ENCODE assay signal across 19 cellular contexts in genomic region chr4:152118819-152119553, GRCh38.
DNase-seq lines count a peak whose midpoint lies in the region; ATAC-seq and TF ChIP-seq lines count a peak whose summit lies in the region.
"Had no signal": no experiment of that assay in that cellular context is flagged by ENCODE, and none has a peak within 500 bp of the region (broad histone marks: within the 10 kb centered on the region; RNA-seq: fewer than 3 reads in every experiment).

No MANE protein-coding gene starts in this region.

- WGBS in adrenal gland, 4 donors = 71 to 88% (median 88%) methylated on average over 11 to 12 of the region's 12 CpGs

- H3K4me1 ChIP-seq in osteoblast (ENCODE audit: insufficient read depth, low read length) (no peaks in the 10 kb centered on the region), adrenal gland (replicated peaks in 1 of 2) (no peaks in the 10 kb centered on the region)
- H3K4me1 ChIP-seq: BE2C had no signal

- H3K9me3 ChIP-seq in osteoblast (ENCODE audit: low read depth, low read length) = no peaks in the 10 kb centered on the region
- peaks cover 0 to 10% (median 0%) of the 10 kb centered on the region in 3 donors for H3K9me3 ChIP-seq in adrenal gland (replicated peaks in 1 of 3)
- H3K9me3 ChIP-seq: BE2C, SK-N-SH had no signal

- intact Hi-C loops in adrenal gland (cut with DNase I) = no loop called here

- no peak overlapping the region for H3K27ac ChIP-seq in coronary artery
- no peak overlapping the region for H3K27ac ChIP-seq in osteoblast (ENCODE audit: low read depth, low read length)
- H3K27ac ChIP-seq in adrenal gland = no peak overlapping the region
- no peak overlapping the region for H3K27ac ChIP-seq in caudate nucleus (ENCODE audit: low read depth, low read length)

- H3K79me2 ChIP-seq in osteoblast (ENCODE audit: insufficient read depth, low read length) = no peaks in the 10 kb centered on the region

- H3K4me3 ChIP-seq in coronary artery = no peak overlapping the region
- no peak overlapping the region for H3K4me3 ChIP-seq in osteoblast (ENCODE audit: insufficient read depth, low read length)
- H3K4me3 ChIP-seq in adrenal gland = no peak overlapping the region

- H2AFZ ChIP-seq in osteoblast (ENCODE audit: low read length) = no peak overlapping the region

- DNase-seq in D341Med (ENCODE audit: low spot score) (peak; percentile 49), NCI-H2227 (lab: John Stamatoyannopoulos, UW; ENCODE audit: unreplicated experiment) (peak; percentile 61), coronary artery (ENCODE audit: low spot score) (peak; percentile 59), osteoblast (ENCODE audit: insufficient read length, low spot score, missing footprints) (peak; percentile 44), adrenal gland (no peak), caudate nucleus (lab: John Stamatoyannopoulos, UW) (no peak), AG08395 (ENCODE audit: low spot score) (no peak)
- DNase-seq: ACHN, BE2C, GOT3, HFFc6, NCI-H187 treated with DMSO at 0.1 percent for 48 hours, NCI-H2171, NCI-H526 treated with DMSO at 0.1 percent for 48 hours, SK-N-SH had no signal

- H4K20me1 ChIP-seq in osteoblast (ENCODE audit: insufficient read depth, low read length) = no peaks in the 10 kb centered on the region

- no peaks in the 10 kb centered on the region for H3K36me3 ChIP-seq in osteoblast (ENCODE audit: insufficient read depth, low read length)
- H3K36me3 ChIP-seq in adrenal gland (replicated peaks in 1 of 2) = no peaks in the 10 kb centered on the region
- H3K36me3 ChIP-seq: BE2C had no signal

- TF ChIP-seq POLR2A in adrenal gland (IDR thresholded peaks at IDR 0.05) = no peak

- H3K27me3 ChIP-seq in osteoblast (ENCODE audit: insufficient read depth, low read length) = peaks cover 21% of the 10 kb centered on the region
- no peaks in the 10 kb centered on the region for H3K27me3 ChIP-seq in adrenal gland
- H3K27me3 ChIP-seq: BE2C had no signal

- no peak for ATAC-seq in HG03571 (IDR thresholded peaks at IDR 0.05; ENCODE audit: unreplicated experiment)
- ATAC-seq: HepG2, Panc1, Right ventricle myocardium inferior had no signal

- TF ChIP-seq CTCF in coronary artery (IDR thresholded peaks at IDR 0.05) (no peak), osteoblast (IDR thresholded peaks at IDR 0.05; ENCODE audit: extremely low read depth, low read depth, low read length) (no peak), adrenal gland (IDR thresholded peaks at IDR 0.05) (no peak)

- H3K4me2 ChIP-seq in osteoblast (ENCODE audit: insufficient read depth, low read length) = no peak overlapping the region
- H3K4me2 ChIP-seq: SK-N-SH had no signal

Comparison
In these comparisons a context has a peak if more than half of its experiments do, and no peak if none do; other contexts are left out.
1. DNase-seq: peak in D341Med (single experiment), NCI-H2227 (single experiment), coronary artery (single experiment) and osteoblast (single experiment); none in adrenal gland (0 of 7), caudate nucleus (0 of 61) and AG08395 (single experiment).